In genomic region chr12:109269428-109269827, GRCh38 we compare ENCODE assay signal across 15 cellular contexts. TPM values are rescaled to one million over a fixed set of nuclear protein-coding genes. Genes with fewer than 3 reads are reported as not detected.
A peak's percentile ranks its signal among the peaks of the same experiment; 100 is the strongest.
DNase-seq lines count a peak whose midpoint lies in the region; ATAC-seq and TF ChIP-seq lines count a peak whose summit lies in the region.
"Had no signal": no experiment of that assay in that cellular context is flagged by ENCODE, and none has a peak within 500 bp of the region (broad histone marks: within the 10 kb centered on the region; RNA-seq: fewer than 3 reads in every experiment).

No MANE protein-coding gene starts in this region.

- CTCF ChIA-PET in HEK293 (lab: Yijun Ruan, JAX) = interaction anchor here (1.2 to 2.0 kb wide), 2 partner anchors 108 to 118 kb away, joined by 6 to 12 read pairs; no protein-coding TSS in a partner anchor

- POLR2A ChIA-PET in HEK293 (lab: Yijun Ruan, JAX) = no interaction called here

- intact Hi-C loops in left cardiac atrium (cut with DNase I) = no loop called here

- ATAC-seq in left cardiac atrium = peak; percentile 22 to 28
- peak; percentile 46 for ATAC-seq in left lobe of liver
- no peak for ATAC-seq in HG02870 (IDR thresholded peaks at IDR 0.05; ENCODE audit: unreplicated experiment)

- peaks cover 0 to 19% of the 10 kb centered on the region in 2 experiments; a peak in 1 of 3 replicates for H3K36me3 ChIP-seq in HEK293 (ENCODE audit: control insufficient read depth in 2 of 2, insufficient read depth in 1 of 2, low read length in 2 of 2)
- H3K36me3 ChIP-seq: BE2C, HAP-1 had no signal

- H3K9me3 ChIP-seq in HEK293 (ENCODE audit: control insufficient read depth, insufficient read depth, low read depth, low read length) = no peaks in the 10 kb centered on the region
- H3K9me3 ChIP-seq: BE2C, HAP-1 had no signal

- H3K4me1 ChIP-seq in HEK293 (ENCODE audit: control insufficient read depth, insufficient read depth, low read length) = no peaks in the 10 kb centered on the region
- H3K4me1 ChIP-seq: BE2C, HAP-1 had no signal

- H3K27ac ChIP-seq in HEK293 (ENCODE audit: extremely low read depth, low read depth, low read length) = no peak overlapping the region
- H3K27ac ChIP-seq: C4-2B, HL-60 had no signal

- H3K4me3 ChIP-seq in HEK293 (ENCODE audit: low read depth, low read length) = no peak overlapping the region
- H3K4me3 ChIP-seq in LNCaP clone FGC (ENCODE audit: low read depth, low read length) = no peak overlapping the region
- H3K4me3 ChIP-seq: HAP-1 had no signal

- peak; percentile 8 for DNase-seq in LNCaP clone FGC (ENCODE audit: low read depth)
- no peak for DNase-seq in left cardiac atrium
- no peak for DNase-seq in left lobe of liver (ENCODE audit: low spot score)
- DNase-seq in NK-92 treated with Interleukin-12 subunit alpha and Interleukin-12 subunit beta, amount 100 ng/mL, for 24 hours (lab: John Stamatoyannopoulos, UW) = no peak
- no peak for DNase-seq in activated CD4-positive, alpha-beta T cell treated with anti-CD3 and anti-CD28 coated beads, Interleukin-2, amount 50 U/mL, for 48 hours
- DNase-seq: BE2C; CD4-positive, alpha-beta memory T cell; DMS79 treated with DMSO at 0.1 percent for 48 hours; EL; HFFc6 had no signal

- TF ChIP-seq CTCF in HEK293 (tag by site-specific recombination; IDR thresholded peaks at IDR 0.05) = no peak
- no peak for TF ChIP-seq CTCF in LNCaP clone FGC (IDR thresholded peaks at IDR 0.05; ENCODE audit: control insufficient read depth, extremely low read depth, insufficient read depth)

TF ChIP-seq in HEK293, 187 proteins besides CTCF, POLR2A, EP300 and RAD21:
- 0 out of 2 replicates have a peak, but pooled peaks have one; percentile 22 for TF ChIP-seq ZNF121 (tag by site-specific recombination; IDR thresholded peaks at IDR 0.05)
- TF ChIP-seq REPIN1 (tag by site-specific recombination; IDR thresholded peaks at IDR 0.05; ENCODE audit: low read depth) = no peak

RNA-seq across cellular contexts. Expression of gene FOXN4, which starts 39.7 kb away (rescaled TPM):
- total RNA-seq in left cardiac atrium = not detected
- total RNA-seq in left lobe of liver = 0.10 TPM
- total RNA-seq: CD4-positive, alpha-beta memory T cell; HFFc6 had no signal
